8 cellular contexts compared by ENCODE assay signal in genomic region chr16:3880623-3881498, GRCh38. TPM values are rescaled to one million over a fixed set of nuclear protein-coding genes. Genes with fewer than 3 reads are reported as not detected.
DNase-seq lines count a peak whose midpoint lies in the region; ATAC-seq and TF ChIP-seq lines count a peak whose summit lies in the region.

Gene CREBBP, minus strand, starts transcription at chr16:3880713. Its CDS starts 797 bp downstream, at chr16:3879916.

- ATAC-seq in GM18873 (IDR thresholded peaks at IDR 0.05; ENCODE audit: low FRiP score, unreplicated experiment) (peak; percentile 75), HG03139 (IDR thresholded peaks at IDR 0.05; ENCODE audit: unreplicated experiment) (peak; percentile 72), WTC11 (peak; percentile 92)

- H3K9me3 Mint-ChIP-seq in WTC11: no peaks in the 10 kb centered on the region
- H3K9me3 Mint-ChIP-seq in immature natural killer cell: no peaks in the 10 kb centered on the region

- TF ChIP-seq CTCF in WTC11 (IDR thresholded peaks at IDR 0.05): no peak
- TF ChIP-seq CTCF in cardiac fibroblast (IDR thresholded peaks at IDR 0.05; ENCODE audit: low read depth, low read length): no peak

- peak; percentile 95 for DNase-seq in NCI-H2227 (lab: John Stamatoyannopoulos, UW; ENCODE audit: unreplicated experiment)
- peak; percentile 82 for DNase-seq in WTC11 (ENCODE audit: low spot score)
- DNase-seq in cardiac fibroblast (ENCODE audit: low read depth in 2 of 2): peak; percentile 85 to 94
- peak; percentile 86 to 90 (median 89) for DNase-seq in immature natural killer cell
- DNase-seq in smooth muscle cell of the brain vasculature (ENCODE audit: low read depth, low spot score): peak; percentile 67

- H3K36me3 Mint-ChIP-seq in WTC11 (peaks cover 12% of the 10 kb centered on the region), immature natural killer cell (peaks cover 0 to 5% (median 0%) of the 10 kb centered on the region in 3 donors)

- H2AFZ ChIP-seq in ACC112 (ENCODE audit: low read length, unreplicated experiment): peak within 1 kb of the TSS; percentile 71

- H3K36me3 ChIP-seq in ACC112 (ENCODE audit: insufficient read depth, low read length): peaks cover 3% of the 10 kb centered on the region; the same call in 1 of the 2 replicates

- H3K4me1 Mint-ChIP-seq in WTC11 (peaks cover 36% of the 10 kb centered on the region), immature natural killer cell (peaks cover 41 to 46% of the 10 kb centered on the region in 2 donors)

- H3K27me3 Mint-ChIP-seq in WTC11 (ENCODE audit: low read depth): peaks cover 4% of the 10 kb centered on the region; the same call in 1 of the 2 replicates
- peaks cover 13 to 30% (median 19%) of the 10 kb centered on the region in 3 donors for H3K27me3 Mint-ChIP-seq in immature natural killer cell (ENCODE audit: low read depth in 3 of 3)

- H3K4me1 ChIP-seq in ACC112 (ENCODE audit: control insufficient read depth, insufficient read depth, low read length, unreplicated experiment): peaks cover 21% of the 10 kb centered on the region

- H3K27ac Mint-ChIP-seq in WTC11: no peak within 1 kb of the TSS
- peak within 1 kb of the TSS in 5 of 6 donors; percentile 82 to 93 (median 92) for H3K27ac Mint-ChIP-seq in immature natural killer cell

- peaks cover 40% of the 10 kb centered on the region for H3K79me2 ChIP-seq in ACC112 (ENCODE audit: control insufficient read depth, insufficient read depth, low read length, unreplicated experiment)

- peak within 1 kb of the TSS; percentile 87 for H3K4me3 ChIP-seq in ACC112 (ENCODE audit: low read depth, low read length)
- H3K4me3 ChIP-seq in cardiac fibroblast (replicated peaks in 1 of 2; ENCODE audit: low read depth in 2 of 2, low read length in 2 of 2): peak within 1 kb of the TSS; percentile 81 to 87

- no peak within 1 kb of the TSS for H3K27ac ChIP-seq in ACC112 (ENCODE audit: low read depth, low read length)

- no peaks in the 10 kb centered on the region for H3K27me3 ChIP-seq in ACC112 (ENCODE audit: insufficient read depth, low read length)

- peak within 1 kb of the TSS; percentile 82 for H3K4me3 Mint-ChIP-seq in WTC11
- peak within 1 kb of the TSS; percentile 94 to 98 (median 95) for H3K4me3 Mint-ChIP-seq in immature natural killer cell

- POLR2A ChIA-PET in WTC11 (lab: Charles Lee): interaction anchor here (0.5 to 1.0 kb wide), 3 partner anchors 10 to 783 kb away, joined by 3 to 4 read pairs (median 3); no protein-coding TSS in a partner anchor

- CTCF ChIA-PET in WTC11 (lab: Charles Lee): interaction anchor here (0.7 to 1.8 kb wide), 5 partner anchors 27 to 392 kb away, joined by 3 to 7 read pairs (median 4); partner anchors contain the start of gene TFAP4

TF ChIP-seq in WTC11, 78 proteins besides CTCF, POLR2A, EP300 and RAD21 (continues in another document):
- TF ChIP-seq USF2 (CRISPR knock-in tag; IDR thresholded peaks at IDR 0.05) (no peak), FOXK1 (CRISPR knock-in tag; IDR thresholded peaks at IDR 0.05) (peak; percentile 37; the same call in 1 of the 2 replicates), SMAD3 (CRISPR knock-in tag; IDR thresholded peaks at IDR 0.05; ENCODE audit: borderline replicate concordance) (0 out of 2 replicates have a peak, but pooled peaks have one; percentile 21), USF1 (CRISPR knock-in tag; IDR thresholded peaks at IDR 0.05) (no peak), GTF2I (CRISPR knock-in tag; conservative IDR thresholded peaks at IDR 0.05) (no peak), ATF3 (CRISPR knock-in tag; conservative IDR thresholded peaks at IDR 0.05) (no peak), ZNF317 (CRISPR knock-in tag; IDR thresholded peaks at IDR 0.05; ENCODE audit: borderline replicate concordance, low read depth) (no peak), ZNF138 (CRISPR knock-in tag; conservative IDR thresholded peaks at IDR 0.05) (no peak), IRF2 (CRISPR knock-in tag; IDR thresholded peaks at IDR 0.05; ENCODE audit: borderline replicate concordance, low read depth) (no peak), ZBTB43 (CRISPR knock-in tag; IDR thresholded peaks at IDR 0.05) (peak; percentile 58; the same call in 1 of the 2 replicates), PRRX2 (CRISPR knock-in tag; IDR thresholded peaks at IDR 0.05) (no peak), JUN (CRISPR knock-in tag; IDR thresholded peaks at IDR 0.05) (0 out of 2 replicates have a peak, but pooled peaks have one; percentile 14), E2F5 (CRISPR knock-in tag; IDR thresholded peaks at IDR 0.05) (no peak), ARID4B (CRISPR knock-in tag; IDR thresholded peaks at IDR 0.05; ENCODE audit: borderline replicate concordance) (peak; percentile 76; the same call in 1 of the 2 replicates), ZNF396 (CRISPR knock-in tag; IDR thresholded peaks at IDR 0.05; ENCODE audit: borderline replicate concordance) (no peak), CBFB (CRISPR knock-in tag; IDR thresholded peaks at IDR 0.05; ENCODE audit: low read depth) (no peak), JAZF1 (CRISPR knock-in tag; IDR thresholded peaks at IDR 0.05) (no peak)

RNA-seq across cellular contexts. Expression of gene CREBBP, which starts in this region (rescaled TPM):
- total RNA-seq in WTC11 (2021): 46.3 to 53.4 TPM (median 49.6 TPM) in 3 replicates
- 10 to 100 TPM in 1 of 3 donors, 1 to 10 TPM in 1, under 1 TPM in 1; 0.27 to 23.8 (median 3.9) TPM for polyA plus RNA-seq in immature natural killer cell
